ENCODE assay signal across 14 cellular contexts in genomic region chr3:458124-458523, GRCh38.
DNase-seq lines count a peak whose midpoint lies in the region; ATAC-seq and TF ChIP-seq lines count a peak whose summit lies in the region.
"Had no signal": no experiment of that assay in that cellular context is flagged by ENCODE, and none has a peak within 500 bp of the region (broad histone marks: within the 10 kb centered on the region; RNA-seq: fewer than 3 reads in every experiment).

No MANE protein-coding gene starts in this region.

- H3K9me3 ChIP-seq in HAP-1 (no peaks in the 10 kb centered on the region), hepatocyte (ENCODE audit: low read depth) (no peaks in the 10 kb centered on the region), thoracic aorta (no peaks in the 10 kb centered on the region)
- H3K9me3 ChIP-seq: A549, Caco-2 had no signal

- no peak overlapping the region for H3K27ac Mint-ChIP-seq in MCF 10A (ENCODE audit: low read depth, unreplicated experiment)
- H3K27ac Mint-ChIP-seq in stimulated activated effector memory CD8-positive, alpha-beta T cell treated with anti-CD3 and anti-CD28 coated beads, Interleukin-12 subunit alpha, Interleukin-12 subunit beta, amount 100 ng/mL, for 72 hours = no peak overlapping the region
- H3K27ac Mint-ChIP-seq: CD14-positive monocyte; CD8-positive, alpha-beta T cell had no signal

- no peak for ATAC-seq in thoracic aorta (ENCODE audit: insufficient number of reproducible peaks, low FRiP score, low read depth)
- no peak for ATAC-seq in stimulated activated effector memory CD8-positive, alpha-beta T cell treated with anti-CD3 and anti-CD28 coated beads, Interleukin-12 subunit alpha, Interleukin-12 subunit beta, amount 100 ng/mL, for 72 hours
- ATAC-seq in HG02884 (IDR thresholded peaks at IDR 0.05; ENCODE audit: unreplicated experiment) = no peak
- ATAC-seq: A549; CD8-positive, alpha-beta T cell; GM12878; HCT116 had no signal

- H3K27me3 Mint-ChIP-seq in MCF 10A (ENCODE audit: insufficient read depth, unreplicated experiment) = peaks cover 14% of the 10 kb centered on the region

- peaks cover 5% of the 10 kb centered on the region for H3K4me1 Mint-ChIP-seq in MCF 10A (ENCODE audit: insufficient read depth, unreplicated experiment)
- no peaks in the 10 kb centered on the region for H3K4me1 Mint-ChIP-seq in stimulated activated effector memory CD8-positive, alpha-beta T cell treated with anti-CD3 and anti-CD28 coated beads, Interleukin-12 subunit alpha, Interleukin-12 subunit beta, amount 100 ng/mL, for 72 hours
- H3K4me1 Mint-ChIP-seq: CD14-positive monocyte had no signal

- WGBS in hepatocyte (ENCODE audit: low lambda C conversion rate, missing lambda C conversion rate) = 95% methylated on average over 3 of the region's 3 CpGs

- POLR2A ChIA-PET in MCF 10A (lab: Yijun Ruan, JAX) = interaction anchor here (0.6 kb wide), 1 partner anchor 248 kb away, joined by 3 read pairs; no protein-coding TSS in a partner anchor

- H3K9me3 Mint-ChIP-seq in MCF 10A (ENCODE audit: unreplicated experiment) = no peaks in the 10 kb centered on the region
- peaks cover 5% of the 10 kb centered on the region for H3K9me3 Mint-ChIP-seq in stimulated activated effector memory CD8-positive, alpha-beta T cell treated with anti-CD3 and anti-CD28 coated beads, Interleukin-12 subunit alpha, Interleukin-12 subunit beta, amount 100 ng/mL, for 72 hours

- H4K20me1 ChIP-seq in hepatocyte (ENCODE audit: insufficient read depth, poor library complexity, severe bottlenecking) = no peaks in the 10 kb centered on the region

- no peaks in the 10 kb centered on the region for H3K79me2 ChIP-seq in hepatocyte

- no peaks in the 10 kb centered on the region for H3K36me3 ChIP-seq in HAP-1 (replicated peaks)
- H3K36me3 ChIP-seq in hepatocyte (replicated peaks; ENCODE audit: insufficient read depth, low read depth) = no peaks in the 10 kb centered on the region
- H3K36me3 ChIP-seq in thoracic aorta = no peaks in the 10 kb centered on the region

- H3K36me3 Mint-ChIP-seq in MCF 10A (ENCODE audit: insufficient read depth, unreplicated experiment) = no peaks in the 10 kb centered on the region
- no peaks in the 10 kb centered on the region for H3K36me3 Mint-ChIP-seq in stimulated activated effector memory CD8-positive, alpha-beta T cell treated with anti-CD3 and anti-CD28 coated beads, Interleukin-12 subunit alpha, Interleukin-12 subunit beta, amount 100 ng/mL, for 72 hours
- H3K36me3 Mint-ChIP-seq: CD14-positive monocyte; CD8-positive, alpha-beta T cell had no signal

- H3K9me2 ChIP-seq in hepatocyte (replicated peaks; ENCODE audit: insufficient read depth) = no peaks in the 10 kb centered on the region

- H3K4me2 ChIP-seq in hepatocyte = peak overlapping the region; percentile 46
- H3K4me2 ChIP-seq: A549 had no signal

- TF ChIP-seq CTCF in hepatocyte (IDR thresholded peaks at IDR 0.05; ENCODE audit: poor library complexity) (no peak), thoracic aorta (IDR thresholded peaks at IDR 0.05) (no peak), MCF 10A (IDR thresholded peaks at IDR 0.05; ENCODE audit: unreplicated experiment) (no peak)

- H3K4me3 Mint-ChIP-seq in MCF 10A (ENCODE audit: unreplicated experiment) = no peak overlapping the region
- H3K4me3 Mint-ChIP-seq in stimulated activated effector memory CD8-positive, alpha-beta T cell treated with anti-CD3 and anti-CD28 coated beads, Interleukin-12 subunit alpha, Interleukin-12 subunit beta, amount 100 ng/mL, for 72 hours = no peak overlapping the region
- H3K4me3 Mint-ChIP-seq: CD14-positive monocyte; CD8-positive, alpha-beta T cell had no signal

- H3K4me3 ChIP-seq in HAP-1 = 0 out of 2 replicates have a peak overlapping the region, but pooled peaks have one; percentile 3
- no peak overlapping the region for H3K4me3 ChIP-seq in hepatocyte
- peak overlapping the region; percentile 14 for H3K4me3 ChIP-seq in thoracic aorta
- H3K4me3 ChIP-seq: A549, GM12878 had no signal

- CTCF ChIA-PET in MCF 10A (lab: Yijun Ruan, JAX) = no interaction called here

- no peak overlapping the region for H2AFZ ChIP-seq in hepatocyte

- in situ Hi-C loops in HAP-1 (cut with MboI; ENCODE audit: low sequenced_read_pairs) = no loop called here

- H3K27me3 ChIP-seq in HAP-1 (ENCODE audit: low read depth) (no peaks in the 10 kb centered on the region), hepatocyte (no peaks in the 10 kb centered on the region), thoracic aorta (replicated peaks; ENCODE audit: insufficient read depth) (no peaks in the 10 kb centered on the region)

- no TSS peak for BruUV-seq in MCF 10A (replicated peaks; lab: Mats Ljungman, UMichigan)

- intact Hi-C loops in MCF 10A (cut with micrococcal nuclease) = no loop called here

- H3K4me1 ChIP-seq in HAP-1 (peaks cover 48% of the 10 kb centered on the region), hepatocyte (ENCODE audit: insufficient read depth) (no peaks in the 10 kb centered on the region), thoracic aorta (ENCODE audit: control insufficient read depth in 1 of 2, low read depth in 2 of 2) (peaks cover 17 to 18% of the 10 kb centered on the region in 2 donors)
- H3K4me1 ChIP-seq: A549 had no signal

- DNase-seq in HAP-1 (ENCODE audit: low spot score in 2 of 2) (no peak), hepatocyte (ENCODE audit: low spot score) (no peak), thoracic aorta (ENCODE audit: low spot score) (no peak), MCF 10A (ENCODE audit: unreplicated experiment) (no peak)
- no peak for DNase-seq in stimulated activated effector memory CD8-positive, alpha-beta T cell treated with anti-CD3 and anti-CD28 coated beads, Interleukin-12 subunit alpha, Interleukin-12 subunit beta, amount 100 ng/mL, for 72 hours (ENCODE audit: low spot score in 2 of 2)
- DNase-seq: Caco-2; CD8-positive, alpha-beta T cell had no signal

- H3K27ac ChIP-seq in angular gyrus (ENCODE audit: low read depth, low read length) = peak overlapping the region; percentile 34
- H3K27ac ChIP-seq in hepatocyte = no peak overlapping the region
- no peak overlapping the region for H3K27ac ChIP-seq in thoracic aorta
- H3K27ac ChIP-seq: A549, HL-60 had no signal
